Comparison of ENCODE assay signal across 10 cellular contexts in genomic region chr14:19878029-19878642, GRCh38. TPM values are rescaled to one million over a fixed set of nuclear protein-coding genes. Genes with fewer than 3 reads are reported as not detected.
DNase-seq lines count a peak whose midpoint lies in the region; ATAC-seq and TF ChIP-seq lines count a peak whose summit lies in the region.
"Had no signal": no experiment of that assay in that cellular context is flagged by ENCODE, and none has a peak within 500 bp of the region (broad histone marks: within the 10 kb centered on the region; RNA-seq: fewer than 3 reads in every experiment).

No MANE protein-coding gene starts in this region.

- H3K36me3 ChIP-seq in IMR-90 (ENCODE audit: control insufficient read depth, insufficient read depth, low read length) (no peaks in the 10 kb centered on the region), adrenal gland (replicated peaks in 1 of 2) (no peaks in the 10 kb centered on the region), mesendoderm (ENCODE audit: control insufficient read depth, insufficient read depth, low read length) (no peaks in the 10 kb centered on the region)

- CTCF ChIA-PET in IMR-90 (lab: Yijun Ruan, JAX), result no interaction called here

- intact Hi-C loops in IMR-90 (cut with micrococcal nuclease) (no loop called here), adrenal gland (cut with DNase I) (no loop called here)

- H2AK5ac ChIP-seq in IMR-90 (ENCODE audit: low read depth, low read length) (no peak overlapping the region), mesendoderm (ENCODE audit: low read length) (no peak overlapping the region)

- H2AFZ ChIP-seq in IMR-90 (replicated peaks; ENCODE audit: low read length, poor library complexity), result no peak overlapping the region

- no peaks in the 10 kb centered on the region for H4K20me1 ChIP-seq in IMR-90 (ENCODE audit: insufficient read depth, low read length)

- H2BK15ac ChIP-seq in IMR-90 (ENCODE audit: low read depth, low read length), result no peak overlapping the region
- H2BK15ac ChIP-seq in mesendoderm (replicated peaks; ENCODE audit: low read depth), result no peak overlapping the region

- H3K27ac ChIP-seq in IMR-90 (ENCODE audit: insufficient read depth, low read length), result no peak overlapping the region
- no peak overlapping the region for H3K27ac ChIP-seq in adrenal gland
- H3K27ac ChIP-seq in mesendoderm (ENCODE audit: low read depth, low read length), result no peak overlapping the region

- no peak overlapping the region for H4K8ac ChIP-seq in IMR-90 (ENCODE audit: low read depth in 2 of 2, low read length in 2 of 2)
- H4K8ac ChIP-seq in mesendoderm (ENCODE audit: low read depth, low read length), result no peak overlapping the region

- no peak overlapping the region for H3K4me3 ChIP-seq in IMR-90 (ENCODE audit: insufficient read depth, low read depth, low read length)
- no peak overlapping the region for H3K4me3 ChIP-seq in adrenal gland
- no peak overlapping the region for H3K4me3 ChIP-seq in mesendoderm (ENCODE audit: low read length)

- ATAC-seq in IMR-90 (ENCODE audit: low read depth) (no peak), HG03442 (IDR thresholded peaks at IDR 0.05; ENCODE audit: unreplicated experiment) (no peak)
- no peak for ATAC-seq in activated T-cell treated with anti-CD3 and anti-CD28 coated beads, Interleukin-2, amount 50 U/mL, for 4 hours

- no peaks in the 10 kb centered on the region for H3K9me1 ChIP-seq in IMR-90 (ENCODE audit: insufficient read depth, low read length)

- peaks cover 16% of the 10 kb centered on the region for H3K9me3 ChIP-seq in IMR-90 (ENCODE audit: control insufficient read depth, insufficient read depth, low read length)
- no peaks in the 10 kb centered on the region for H3K9me3 ChIP-seq in adrenal gland (replicated peaks in 1 of 3)

- TF ChIP-seq POLR2A in IMR-90 (IDR thresholded peaks at IDR 0.05; ENCODE audit: low read depth, low read length) (no peak), adrenal gland (IDR thresholded peaks at IDR 0.05) (no peak)

- no peak overlapping the region for H3K4me2 ChIP-seq in IMR-90 (ENCODE audit: low read depth, low read length)
- H3K4me2 ChIP-seq in mesendoderm (ENCODE audit: low read length), result no peak overlapping the region

- no peaks in the 10 kb centered on the region for H3K27me3 ChIP-seq in IMR-90 (ENCODE audit: control insufficient read depth, insufficient read depth, low read length)
- H3K27me3 ChIP-seq in adrenal gland, result no peaks in the 10 kb centered on the region
- no peaks in the 10 kb centered on the region for H3K27me3 ChIP-seq in mesendoderm (ENCODE audit: insufficient read depth, low read length, poor library complexity)

- no peak overlapping the region for H3K18ac ChIP-seq in IMR-90 (ENCODE audit: low read depth, low read length)
- no peak overlapping the region for H3K18ac ChIP-seq in mesendoderm (ENCODE audit: low read length)

- H3K79me1 ChIP-seq in IMR-90 (ENCODE audit: low read depth in 1 of 2, low read length in 2 of 2) (no peaks in the 10 kb centered on the region), mesendoderm (ENCODE audit: low read length) (no peaks in the 10 kb centered on the region)

- H2BK5ac ChIP-seq in IMR-90 (ENCODE audit: low read depth, low read length, poor library complexity, severe bottlenecking) (no peak overlapping the region), mesendoderm (ENCODE audit: low read length) (no peak overlapping the region)

- no TSS peak for BruUV-seq in IMR-90 (replicated peaks; lab: Mats Ljungman, UMichigan)

- no peak overlapping the region for H3K23ac ChIP-seq in IMR-90 (ENCODE audit: low read depth, low read length)
- H3K23ac ChIP-seq in mesendoderm (ENCODE audit: low read length), result no peak overlapping the region

- POLR2A ChIA-PET in IMR-90 (lab: Charles Lee; ENCODE audit: unreplicated experiment), result no interaction called here

- TF ChIP-seq CTCF in IMR-90 (conservative IDR thresholded peaks at IDR 0.05; ENCODE audit: low read depth, low read length) (peak; percentile 43), adrenal gland (IDR thresholded peaks at IDR 0.05) (peak in 5 of 6 experiments; percentile 17 to 66 (median 45))

- TF ChIP-seq RAD21 in IMR-90 (IDR thresholded peaks at IDR 0.05; ENCODE audit: low read length), result no peak

- H3K4me1 ChIP-seq in IMR-90 (ENCODE audit: control insufficient read depth, insufficient read depth, low read length) (no peaks in the 10 kb centered on the region), adrenal gland (replicated peaks in 1 of 2) (no peaks in the 10 kb centered on the region), mesendoderm (ENCODE audit: control insufficient read depth, low read depth, low read length) (no peaks in the 10 kb centered on the region)

- H3K4me1 Mint-ChIP-seq in activated T-cell treated with anti-CD3 and anti-CD28 coated beads, Interleukin-2, amount 50 U/mL, for 4 hours (ENCODE audit: low read depth), result no peaks in the 10 kb centered on the region
- H3K4me1 Mint-ChIP-seq: activated CD4-positive, alpha-beta T cell treated with anti-CD3 and anti-CD28 coated beads, Interleukin-2, amount 10 ng/mL, durations not matched to agents 24 days and 14 days had no signal

- H3K9me3 Mint-ChIP-seq in activated T-cell treated with anti-CD3 and anti-CD28 coated beads, Interleukin-2, amount 50 U/mL, for 4 hours, result no peaks in the 10 kb centered on the region
- H3K9me3 Mint-ChIP-seq: activated CD4-positive, alpha-beta T cell treated with anti-CD3 and anti-CD28 coated beads, Interleukin-2, amount 10 ng/mL, durations not matched to agents 24 days and 14 days had no signal

- H3K4ac ChIP-seq in IMR-90 (ENCODE audit: low read depth, low read length) (no peak overlapping the region), mesendoderm (ENCODE audit: low read depth, low read length) (no peak overlapping the region)

- no peak overlapping the region for H3K9ac ChIP-seq in IMR-90 (ENCODE audit: low read depth, low read length)
- H3K9ac ChIP-seq in mesendoderm (ENCODE audit: low read length), result no peak overlapping the region

- no peak overlapping the region for H4K91ac ChIP-seq in IMR-90 (ENCODE audit: insufficient read depth, low read depth, low read length)

- H3K36me3 Mint-ChIP-seq in activated T-cell treated with anti-CD3 and anti-CD28 coated beads, Interleukin-2, amount 50 U/mL, for 4 hours (ENCODE audit: insufficient read depth), result no peaks in the 10 kb centered on the region

- no peak overlapping the region for H3K14ac ChIP-seq in IMR-90 (replicated peaks; ENCODE audit: low read depth, low read length)

- no peak overlapping the region for H3K56ac ChIP-seq in IMR-90 (ENCODE audit: extremely low read depth, insufficient read depth, low read length)
- no peak overlapping the region for H3K56ac ChIP-seq in mesendoderm (ENCODE audit: low read length)

- DNase-seq in EH (ENCODE audit: low read depth) (peak; percentile 2), IMR-90 (no peak), adrenal gland (no peak), mesendoderm (peak; percentile 3), glomerular visceral epithelial cell (ENCODE audit: extremely low spot score) (no peak)
- DNase-seq in activated T-cell treated with anti-CD3 and anti-CD28 coated beads, Interleukin-2, amount 50 U/mL, for 4 hours, result no peak
- no peak for DNase-seq in activated CD8-positive, alpha-beta memory T cell treated with anti-CD3 and anti-CD28 coated beads for 24 hours
- DNase-seq: activated CD4-positive, alpha-beta T cell treated with anti-CD3 and anti-CD28 coated beads, Interleukin-2, amount 10 ng/mL, durations not matched to agents 24 days and 14 days had no signal

- H3K79me2 ChIP-seq in mesendoderm (ENCODE audit: control insufficient read depth, insufficient read depth, low read length), result no peaks in the 10 kb centered on the region

- no peak overlapping the region for H2AK9ac ChIP-seq in IMR-90 (replicated peaks; ENCODE audit: low read depth, low read length, poor library complexity)

- H2BK120ac ChIP-seq in IMR-90 (ENCODE audit: low read depth, low read length), result no peak overlapping the region
- no peak overlapping the region for H2BK120ac ChIP-seq in mesendoderm (ENCODE audit: low read depth, low read length)

- H3K27me3 Mint-ChIP-seq in activated T-cell treated with anti-CD3 and anti-CD28 coated beads, Interleukin-2, amount 50 U/mL, for 4 hours (ENCODE audit: low read depth), result no peaks in the 10 kb centered on the region
- H3K27me3 Mint-ChIP-seq: activated CD4-positive, alpha-beta T cell treated with anti-CD3 and anti-CD28 coated beads, Interleukin-2, amount 10 ng/mL, durations not matched to agents 24 days and 14 days had no signal

- H4K5ac ChIP-seq in IMR-90 (ENCODE audit: low read depth, low read length) (no peak overlapping the region), mesendoderm (ENCODE audit: low read length) (no peak overlapping the region)

- no peak overlapping the region for H2BK20ac ChIP-seq in IMR-90 (ENCODE audit: low read depth, low read length)

- in situ Hi-C loops in IMR-90 (cut with MboI; ENCODE audit: low sequenced_read_pairs), result no loop called here

- H3K4me3 Mint-ChIP-seq in activated T-cell treated with anti-CD3 and anti-CD28 coated beads, Interleukin-2, amount 50 U/mL, for 4 hours, result no peak overlapping the region
- H3K4me3 Mint-ChIP-seq: activated CD4-positive, alpha-beta T cell treated with anti-CD3 and anti-CD28 coated beads, Interleukin-2, amount 10 ng/mL, durations not matched to agents 24 days and 14 days had no signal

- dilution Hi-C loops in IMR-90 (cut with HindIII; ENCODE audit: low sequenced_read_pairs, unreplicated experiment), result no loop called here

RNA-seq across cellular contexts. Expression of gene OR4K2, which starts 3.2 kb away (rescaled TPM):
- total RNA-seq in IMR-90 (2012; rRNA removed), result not detected in 2 replicates
- polyA plus RNA-seq in IMR-90 (2012; rRNA removed), result not detected in 2 replicates
- polyA plus RNA-seq in IMR-90 (2012; cell fraction: cytosol; rRNA removed), result not detected in 2 replicates
- polyA plus RNA-seq in IMR-90 (2012; cell fraction: nucleus; rRNA removed; ENCODE audit: low replicate concordance), result not detected in 2 replicates
- total RNA-seq in adrenal gland, result not detected
- polyA plus RNA-seq in adrenal gland, result not detected
- polyA plus RNA-seq in mesendoderm (2013, experiment 1 of 2), result not detected
- not detected for polyA plus RNA-seq in mesendoderm (2013, experiment 2 of 2)
- total RNA-seq in activated T-cell treated with anti-CD3 and anti-CD28 coated beads, Interleukin-2, amount 50 U/mL, for 4 hours, result not detected
- total RNA-seq: activated CD4-positive, alpha-beta T cell treated with anti-CD3 and anti-CD28 coated beads, Interleukin-2, amount 10 ng/mL, durations not matched to agents 24 days and 14 days; kidney epithelial cell had no signal

RNA-seq across cellular contexts. Expression of gene OR4K5, which starts 42.3 kb away (rescaled TPM):
- total RNA-seq in IMR-90 (2012; rRNA removed), result not detected in 2 replicates
- polyA plus RNA-seq in IMR-90 (2012; rRNA removed), result not detected in 2 replicates
- polyA plus RNA-seq in IMR-90 (2012; cell fraction: cytosol; rRNA removed), result not detected in 2 replicates
- not detected in 2 replicates for polyA plus RNA-seq in IMR-90 (2012; cell fraction: nucleus; rRNA removed; ENCODE audit: low replicate concordance)
- total RNA-seq in adrenal gland, result not detected
- not detected for polyA plus RNA-seq in adrenal gland
- not detected for polyA plus RNA-seq in mesendoderm (2013, experiment 1 of 2)
- polyA plus RNA-seq in mesendoderm (2013, experiment 2 of 2), result not detected
- not detected for total RNA-seq in activated T-cell treated with anti-CD3 and anti-CD28 coated beads, Interleukin-2, amount 50 U/mL, for 4 hours
- total RNA-seq: activated CD4-positive, alpha-beta T cell treated with anti-CD3 and anti-CD28 coated beads, Interleukin-2, amount 10 ng/mL, durations not matched to agents 24 days and 14 days; kidney epithelial cell had no signal

RNA-seq across cellular contexts. Expression of gene OR4K1, which starts 52.6 kb away (rescaled TPM):
- total RNA-seq in IMR-90 (2012; rRNA removed), result not detected in 2 replicates
- polyA plus RNA-seq in IMR-90 (2012; rRNA removed), result not detected in 2 replicates
- polyA plus RNA-seq in IMR-90 (2012; cell fraction: cytosol; rRNA removed), result not detected in 2 replicates
- not detected in 2 replicates for polyA plus RNA-seq in IMR-90 (2012; cell fraction: nucleus; rRNA removed; ENCODE audit: low replicate concordance)
- total RNA-seq in adrenal gland, result not detected
- not detected for polyA plus RNA-seq in adrenal gland
- not detected for polyA plus RNA-seq in mesendoderm (2013, experiment 1 of 2)
- not detected for polyA plus RNA-seq in mesendoderm (2013, experiment 2 of 2)
- not detected for total RNA-seq in activated T-cell treated with anti-CD3 and anti-CD28 coated beads, Interleukin-2, amount 50 U/mL, for 4 hours
- total RNA-seq: activated CD4-positive, alpha-beta T cell treated with anti-CD3 and anti-CD28 coated beads, Interleukin-2, amount 10 ng/mL, durations not matched to agents 24 days and 14 days; kidney epithelial cell had no signal

Comparison
In these comparisons a context has a peak if more than half of its experiments do, and no peak if none do; other contexts are left out.
1. DNase-seq: peak in EH (single experiment) and mesendoderm (single experiment); none in IMR-90 (single experiment), adrenal gland (0 of 7), glomerular visceral epithelial cell (single experiment), activated T-cell treated with anti-CD3 and anti-CD28 coated beads, Interleukin-2, amount 50 U/mL, for 4 hours (single experiment) and activated CD8-positive, alpha-beta memory T cell treated with anti-CD3 and anti-CD28 coated beads for 24 hours (single experiment).